ENCODE assay signal across 1 cellular context in the genomic region with DNA sequence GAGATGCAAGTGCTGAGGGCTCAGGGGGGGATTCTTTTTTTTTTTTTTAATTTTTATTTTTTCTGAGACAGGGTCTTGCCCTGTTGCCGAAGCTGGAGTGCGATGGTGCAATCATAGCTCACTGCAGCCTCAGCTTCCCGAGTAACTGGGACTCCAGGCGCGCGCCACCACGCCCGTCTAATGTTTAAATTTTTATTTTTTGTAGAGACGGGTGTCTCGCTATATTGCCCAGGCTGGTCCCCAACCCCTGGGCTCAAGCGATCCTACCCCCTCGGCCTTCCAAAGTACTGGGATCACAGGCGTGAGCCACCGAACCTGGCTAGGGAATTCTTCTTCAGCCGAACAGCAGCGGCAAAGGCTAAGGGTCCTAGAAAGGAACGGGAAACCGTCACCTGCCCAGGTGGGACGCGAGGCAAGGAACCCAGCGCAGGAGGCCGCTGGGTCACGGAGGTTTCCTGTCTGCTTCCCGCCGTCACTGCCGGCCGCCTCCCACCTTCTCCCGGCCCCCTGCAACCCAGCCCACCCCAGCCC.
TF ChIP-seq lines count a peak whose summit lies in the region.

No MANE protein-coding gene starts in this region.

TF ChIP-seq in HepG2, 621 proteins besides CTCF, POLR2A, EP300 and RAD21:
- TF ChIP-seq, protein P1, sequence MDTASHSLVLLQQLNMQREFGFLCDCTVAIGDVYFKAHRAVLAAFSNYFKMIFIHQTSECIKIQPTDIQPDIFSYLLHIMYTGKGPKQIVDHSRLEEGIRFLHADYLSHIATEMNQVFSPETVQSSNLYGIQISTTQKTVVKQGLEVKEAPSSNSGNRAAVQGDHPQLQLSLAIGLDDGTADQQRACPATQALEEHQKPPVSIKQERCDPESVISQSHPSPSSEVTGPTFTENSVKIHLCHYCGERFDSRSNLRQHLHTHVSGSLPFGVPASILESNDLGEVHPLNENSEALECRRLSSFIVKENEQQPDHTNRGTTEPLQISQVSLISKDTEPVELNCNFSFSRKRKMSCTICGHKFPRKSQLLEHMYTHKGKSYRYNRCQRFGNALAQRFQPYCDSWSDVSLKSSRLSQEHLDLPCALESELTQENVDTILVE (CRISPR knock-in tag; IDR thresholded peaks at IDR 0.05), result no peak
- TF ChIP-seq ZNF460 (CRISPR knock-in tag; IDR thresholded peaks at IDR 0.05; ENCODE audit: borderline replicate concordance) (peak; percentile 57; the same call in 1 of the 2 replicates), CEBPB (IDR thresholded peaks at IDR 0.05; ENCODE audit: borderline replicate concordance, low read depth, low read length) (0 out of 2 replicates have a peak, but pooled peaks have one; percentile 24)
